ENCODE assay signal across 8 cellular contexts in the genomic region with DNA sequence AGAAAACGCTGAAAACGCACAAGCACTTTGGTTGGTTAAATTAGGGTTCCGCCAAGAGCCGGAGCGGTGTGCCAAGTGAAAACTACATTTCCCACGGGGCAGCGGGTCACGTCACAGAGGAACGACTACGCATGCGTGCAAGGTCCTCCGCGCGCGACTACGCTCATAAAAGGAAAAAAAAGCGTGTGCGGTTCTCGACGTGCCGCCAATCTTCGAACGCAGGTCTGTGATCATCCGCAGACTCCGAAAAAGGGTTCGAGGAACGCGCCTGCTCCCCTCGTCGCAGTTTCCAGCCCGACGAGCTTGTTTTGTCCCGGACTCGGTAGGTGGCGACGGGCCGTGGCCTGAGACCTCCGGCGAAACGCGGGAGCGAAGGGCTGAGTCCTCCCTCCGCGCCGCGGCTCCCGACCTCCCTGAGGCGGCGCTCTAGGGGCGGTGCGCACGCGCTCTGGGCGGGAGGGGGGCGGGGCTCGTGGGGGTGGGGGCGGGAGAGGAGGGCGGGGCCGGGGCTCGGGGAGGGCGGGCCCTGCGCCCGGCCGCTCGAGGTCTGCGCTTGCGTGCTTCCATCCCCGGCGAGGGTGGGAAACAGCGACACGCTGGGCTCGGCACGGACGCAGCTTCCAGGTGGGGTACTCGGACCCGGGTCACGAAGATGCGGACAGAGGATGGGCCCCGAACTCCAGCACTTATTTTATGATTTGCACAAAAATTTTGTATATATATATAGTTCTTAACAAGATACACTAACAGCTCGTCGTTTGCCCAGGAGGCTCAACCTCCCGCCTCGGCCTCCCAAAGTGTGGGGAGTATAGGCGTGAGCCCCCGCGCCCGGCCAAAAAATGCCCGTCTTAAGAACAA. TPM values are rescaled to one million over a fixed set of nuclear protein-coding genes. Genes with fewer than 3 reads are reported as not detected.
DNase-seq lines count a peak whose midpoint lies in the region; ATAC-seq and TF ChIP-seq lines count a peak whose summit lies in the region.

A gene (plus strand): TSS at position 145 of the 858 bp plus-strand sequence. CDS start 27,150 bp downstream, outside the sequence.

- peak; percentile 87 for DNase-seq in NCI-H748 (lab: John Stamatoyannopoulos, UW; ENCODE audit: unreplicated experiment)
- peak; percentile 91 for DNase-seq in activated CD4-positive, alpha-beta T cell treated with anti-CD3 and anti-CD28 coated beads, Interleukin-2, amount 50 U/mL, for 1 hour
- DNase-seq in dedifferentiated amniotic fluid mesenchymal stem cell (ENCODE audit: extremely low spot score), result peak; percentile 90
- peak; percentile 93 to 94 for DNase-seq in left lung
- DNase-seq in stimulated activated CD4-positive, alpha-beta T cell treated with anti-CD3 and anti-CD28 coated beads, Interleukin-2, amount 100 ng/mL, for 48 hours, result peak; percentile 90 to 92

- intact Hi-C loops in left lung (cut with DNase I), result no loop called here

- H3K36me3 ChIP-seq in left lung, result peaks cover 0 to 13% of the 10 kb centered on the region in 2 donors

- no peaks in the 10 kb centered on the region for H3K9me3 ChIP-seq in left lung

- ATAC-seq in GM19324 (IDR thresholded peaks at IDR 0.05; ENCODE audit: low FRiP score, unreplicated experiment), result peak; percentile 86
- ATAC-seq in HG03520 (IDR thresholded peaks at IDR 0.05; ENCODE audit: unreplicated experiment), result peak; percentile 70
- peak; percentile 97 for ATAC-seq in left lung

- peak; percentile 60 for TF ChIP-seq CTCF in C4-2B (conservative IDR thresholded peaks at IDR 0.05)
- TF ChIP-seq CTCF in left lung (IDR thresholded peaks at IDR 0.05), result peak in 1 of 2 donors; percentile 32

- H3K4me1 ChIP-seq in left lung, result peaks cover 8 to 35% of the 10 kb centered on the region in 2 donors

- H3K4me3 ChIP-seq in left lung, result peak within 1 kb of the TSS; percentile 42 to 59

- H3K27ac ChIP-seq in C4-2B (peak within 1 kb of the TSS; percentile 86), left lung (peak within 1 kb of the TSS; percentile 97)

- no peaks in the 10 kb centered on the region for H3K27me3 ChIP-seq in left lung

RNA-seq across cellular contexts. Expression of the gene that starts here (rescaled TPM):
- 10 to 100 TPM; 16.6 to 27.4 TPM for total RNA-seq in left lung

Comparison
In these comparisons a context has a peak if more than half of its experiments do, and no peak if none do; other contexts are left out.
1. Peak in every context shown above with its lines: DNase-seq, ATAC-seq, H3K4me3 ChIP-seq and H3K27ac ChIP-seq.